ENCODE assay signal across 18 cellular contexts in the genomic region with DNA sequence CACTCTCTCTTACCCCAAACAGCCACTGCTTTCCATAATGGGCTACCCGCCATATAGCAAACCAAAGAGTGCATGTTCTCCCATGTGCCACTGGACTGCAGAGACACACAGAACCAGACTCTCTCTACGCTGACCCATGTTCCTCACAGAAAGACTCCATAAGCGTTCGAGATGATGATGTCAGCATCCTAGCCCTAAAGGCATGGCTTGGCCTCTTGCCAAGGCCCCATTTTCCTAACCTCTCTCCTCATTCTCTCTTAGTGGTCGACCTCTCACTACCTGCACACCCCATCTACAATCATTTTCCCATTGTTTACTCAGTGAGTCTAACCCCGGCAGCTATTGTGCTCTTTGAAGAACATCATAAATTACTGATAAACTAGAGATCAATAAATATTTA. TPM values are rescaled to one million over a fixed set of nuclear protein-coding genes. Genes with fewer than 3 reads are reported as not detected.
DNase-seq lines count a peak whose midpoint lies in the region; ATAC-seq and TF ChIP-seq lines count a peak whose summit lies in the region.
"Had no signal": no experiment of that assay in that cellular context is flagged by ENCODE, and none has a peak within 500 bp of the region (broad histone marks: within the 10 kb centered on the region; RNA-seq: fewer than 3 reads in every experiment).

No MANE protein-coding gene starts in this region.

- H3K36me3 ChIP-seq in gastrocnemius medialis: peaks cover 0 to 14% of the 10 kb centered on the region in 2 donors
- H3K36me3 ChIP-seq: uterus had no signal

- H3K36me3 Mint-ChIP-seq in activated T-cell treated with anti-CD3 and anti-CD28 coated beads, Interleukin-2, amount 50 U/mL, for 72 hours (ENCODE audit: insufficient read depth in 2 of 2): peaks cover 4 to 20% of the 10 kb centered on the region in 2 donors
- H3K36me3 Mint-ChIP-seq in T-helper 17 cell (ENCODE audit: low read depth) (peaks cover 10% of the 10 kb centered on the region), osteocyte (ENCODE audit: unreplicated experiment) (peaks cover 10% of the 10 kb centered on the region)

- peaks cover 41 to 47% of the 10 kb centered on the region in 2 donors for H3K4me1 ChIP-seq in gastrocnemius medialis
- H3K4me1 ChIP-seq: uterus had no signal

- no peak overlapping the region for H3K4me3 ChIP-seq in gastrocnemius medialis
- H3K4me3 ChIP-seq: uterus had no signal

- H3K27me3 ChIP-seq in gastrocnemius medialis: no peaks in the 10 kb centered on the region
- H3K27me3 ChIP-seq: uterus had no signal

- POLR2A ChIA-PET in HEK293T (lab: Yijun Ruan, JAX): no interaction called here

- no peaks in the 10 kb centered on the region for H3K9me3 Mint-ChIP-seq in activated T-cell treated with anti-CD3 and anti-CD28 coated beads, Interleukin-2, amount 50 U/mL, for 72 hours
- H3K9me3 Mint-ChIP-seq in osteocyte (ENCODE audit: unreplicated experiment): no peaks in the 10 kb centered on the region
- H3K9me3 Mint-ChIP-seq: stimulated activated naive CD8-positive, alpha-beta T cell treated with anti-CD3 and anti-CD28 coated beads, Interleukin-15, amount 100 ng/mL, for 72 hours had no signal

- H3K27ac Mint-ChIP-seq in activated T-cell treated with anti-CD3 and anti-CD28 coated beads, Interleukin-2, amount 50 U/mL, for 72 hours: peak overlapping the region; percentile 50
- H3K27ac Mint-ChIP-seq in T-helper 17 cell (peak overlapping the region; percentile 75), osteocyte (ENCODE audit: unreplicated experiment) (peak overlapping the region; percentile 12)

- CTCF ChIA-PET in HEK293T (lab: Yijun Ruan, JAX): no interaction called here

- no peaks in the 10 kb centered on the region for H3K27me3 Mint-ChIP-seq in activated T-cell treated with anti-CD3 and anti-CD28 coated beads, Interleukin-2, amount 50 U/mL, for 72 hours (ENCODE audit: low read depth)
- H3K27me3 Mint-ChIP-seq in T-helper 17 cell (no peaks in the 10 kb centered on the region), osteocyte (ENCODE audit: unreplicated experiment) (no peaks in the 10 kb centered on the region)
- H3K27me3 Mint-ChIP-seq: stimulated activated naive CD8-positive, alpha-beta T cell treated with anti-CD3 and anti-CD28 coated beads, Interleukin-15, amount 100 ng/mL, for 72 hours had no signal

- H3K4me3 Mint-ChIP-seq in activated T-cell treated with anti-CD3 and anti-CD28 coated beads, Interleukin-2, amount 50 U/mL, for 72 hours: no peak overlapping the region
- H3K4me3 Mint-ChIP-seq in T-helper 17 cell (peak overlapping the region; percentile 2), osteocyte (ENCODE audit: unreplicated experiment) (no peak overlapping the region)
- H3K4me3 Mint-ChIP-seq: stimulated activated naive CD8-positive, alpha-beta T cell treated with anti-CD3 and anti-CD28 coated beads, Interleukin-15, amount 100 ng/mL, for 72 hours had no signal

- no peak for ATAC-seq in activated T-cell treated with anti-CD3 and anti-CD28 coated beads, Interleukin-2, amount 50 U/mL, for 72 hours (replicated peaks in 1 of 2)
- ATAC-seq in T-helper 17 cell (no peak), HG02610 (IDR thresholded peaks at IDR 0.05; ENCODE audit: unreplicated experiment) (no peak), gastrocnemius medialis (no peak)
- ATAC-seq: stimulated activated naive CD8-positive, alpha-beta T cell treated with anti-CD3 and anti-CD28 coated beads, Interleukin-15, amount 100 ng/mL, for 72 hours had no signal

- intact Hi-C loops in gastrocnemius medialis (cut with DNase I; ENCODE audit: low total_unique reads): no loop called here

- peaks cover 42% of the 10 kb centered on the region for H3K4me1 Mint-ChIP-seq in activated T-cell treated with anti-CD3 and anti-CD28 coated beads, Interleukin-2, amount 50 U/mL, for 72 hours (ENCODE audit: low read depth)
- H3K4me1 Mint-ChIP-seq in T-helper 17 cell (peaks cover 39% of the 10 kb centered on the region), osteocyte (ENCODE audit: unreplicated experiment) (peaks cover 26% of the 10 kb centered on the region)

- in situ Hi-C loops in gastrocnemius medialis (cut with MboI; ENCODE audit: low sequenced_read_pairs in 4 of 4): no loop called here

- TF ChIP-seq POLR2A in gastrocnemius medialis (IDR thresholded peaks at IDR 0.05): no peak

- no peak for DNase-seq in activated T-cell treated with anti-CD3 and anti-CD28 coated beads, Interleukin-2, amount 50 U/mL, for 72 hours
- no peak for DNase-seq in activated T-cell treated with anti-CD3 and anti-CD28 coated beads for 4 hours
- DNase-seq in HEK293T (ENCODE audit: extremely low spot score): peak; percentile 31
- no peak for DNase-seq in T-helper 17 cell
- DNase-seq in osteocyte (ENCODE audit: extremely low spot score, unreplicated experiment): no peak
- no peak for DNase-seq in stimulated activated CD4-positive, alpha-beta T cell treated with anti-CD3 and anti-CD28 coated beads, Interleukin-4, amount 100 ng/mL, for 24 hours
- no peak for DNase-seq in gastrocnemius medialis
- DNase-seq: aorta; GF-D8; NCI-H2107; stimulated activated CD4-positive, alpha-beta T cell treated with anti-CD3 and anti-CD28 coated beads, Interleukin-15, amount 100 ng/mL, for 24 hours; stimulated activated naive CD8-positive, alpha-beta T cell treated with anti-CD3 and anti-CD28 coated beads, Interleukin-15, amount 100 ng/mL, for 72 hours; T-helper 1 cell; uterus; WERI-Rb-1 had no signal

- H3K27ac ChIP-seq in gastrocnemius medialis: peak overlapping the region in 1 of 4 donors; percentile 28
- H3K27ac ChIP-seq: uterus, WERI-Rb-1 had no signal

- no peaks in the 10 kb centered on the region for H3K9me3 ChIP-seq in T-helper 17 cell (ENCODE audit: control insufficient read depth, low read length, poor library complexity, severe bottlenecking)
- H3K9me3 ChIP-seq in gastrocnemius medialis: no peaks in the 10 kb centered on the region
- H3K9me3 ChIP-seq: uterus had no signal

- TF ChIP-seq CTCF in osteocyte (IDR thresholded peaks at IDR 0.05): no peak
- no peak for TF ChIP-seq CTCF in gastrocnemius medialis (IDR thresholded peaks at IDR 0.05 in 4 of 5, conservative IDR thresholded peaks at IDR 0.05 in 1 of 5)

TF ChIP-seq in HEK293T, 16 proteins besides CTCF, POLR2A, EP300 and RAD21:
- TF ChIP-seq ARNT (IDR thresholded peaks at IDR 0.05) (no peak), FOXM1 (IDR thresholded peaks at IDR 0.05; ENCODE audit: borderline replicate concordance) (no peak), ELF4 (IDR thresholded peaks at IDR 0.05) (no peak), ZNF384 (IDR thresholded peaks at IDR 0.05) (no peak), SUZ12 (IDR thresholded peaks at IDR 0.05) (no peak), SP1 (IDR thresholded peaks at IDR 0.05) (no peak)

RNA-seq across cellular contexts. Expression of a gene that starts 4.9 kb away (rescaled TPM):
- 100 to 1,000 TPM; 190 to 199 TPM for total RNA-seq in activated T-cell treated with anti-CD3 and anti-CD28 coated beads, Interleukin-2, amount 50 U/mL, for 72 hours
- 10 to 100 TPM; 36.9 to 47.1 TPM for total RNA-seq in T-helper 17 cell
- total RNA-seq in osteocyte: 182 and 199 TPM in 2 replicates
- total RNA-seq in gastrocnemius medialis: 100 to 1,000 TPM in 3 of 4 donors, 10 to 100 TPM in 1; 83.7 to 207 (median 156) TPM

RNA-seq across cellular contexts. Expression of a gene that starts 11.1 kb away (rescaled TPM):
- not detected for total RNA-seq in activated T-cell treated with anti-CD3 and anti-CD28 coated beads, Interleukin-2, amount 50 U/mL, for 72 hours
- total RNA-seq in T-helper 17 cell: not detected
- not detected in 2 replicates for total RNA-seq in osteocyte
- total RNA-seq in gastrocnemius medialis: 10 to 100 TPM in 2 of 4 donors, under 1 TPM in 1, not detected in 1; 0.67 to 31.3 (median 14.0) TPM
- total RNA-seq: activated CD8-positive, alpha-beta memory T cell treated with anti-CD3 and anti-CD28 coated beads for 36 hours; fibroblast of villous mesenchyme; uterus had no signal

RNA-seq across cellular contexts. Expression of a gene that starts 51.7 kb away (rescaled TPM):
- total RNA-seq in activated T-cell treated with anti-CD3 and anti-CD28 coated beads, Interleukin-2, amount 50 U/mL, for 72 hours: under 1 TPM in 1 of 2 donors, not detected in 1; 0.34 TPM
- total RNA-seq in T-helper 17 cell (under 1 TPM; 0.17 to 0.52 TPM), osteocyte (0.73 and 1.0 TPM in 2 replicates), gastrocnemius medialis (under 1 TPM in 2 of 4 donors, not detected in 2; 0.25 to 0.38 TPM)

Comparison
In these comparisons a context has a peak if more than half of its experiments do, and no peak if none do; other contexts are left out.
1. H3K27ac Mint-ChIP-seq: peak in every context shown above with its lines; median percentile 75 in T-helper 17 cell; 50 in activated T-cell treated with anti-CD3 and anti-CD28 coated beads, Interleukin-2, amount 50 U/mL, for 72 hours; 12 in osteocyte.